Comparison of ENCODE assay signal across 8 cellular contexts in the genomic region with DNA sequence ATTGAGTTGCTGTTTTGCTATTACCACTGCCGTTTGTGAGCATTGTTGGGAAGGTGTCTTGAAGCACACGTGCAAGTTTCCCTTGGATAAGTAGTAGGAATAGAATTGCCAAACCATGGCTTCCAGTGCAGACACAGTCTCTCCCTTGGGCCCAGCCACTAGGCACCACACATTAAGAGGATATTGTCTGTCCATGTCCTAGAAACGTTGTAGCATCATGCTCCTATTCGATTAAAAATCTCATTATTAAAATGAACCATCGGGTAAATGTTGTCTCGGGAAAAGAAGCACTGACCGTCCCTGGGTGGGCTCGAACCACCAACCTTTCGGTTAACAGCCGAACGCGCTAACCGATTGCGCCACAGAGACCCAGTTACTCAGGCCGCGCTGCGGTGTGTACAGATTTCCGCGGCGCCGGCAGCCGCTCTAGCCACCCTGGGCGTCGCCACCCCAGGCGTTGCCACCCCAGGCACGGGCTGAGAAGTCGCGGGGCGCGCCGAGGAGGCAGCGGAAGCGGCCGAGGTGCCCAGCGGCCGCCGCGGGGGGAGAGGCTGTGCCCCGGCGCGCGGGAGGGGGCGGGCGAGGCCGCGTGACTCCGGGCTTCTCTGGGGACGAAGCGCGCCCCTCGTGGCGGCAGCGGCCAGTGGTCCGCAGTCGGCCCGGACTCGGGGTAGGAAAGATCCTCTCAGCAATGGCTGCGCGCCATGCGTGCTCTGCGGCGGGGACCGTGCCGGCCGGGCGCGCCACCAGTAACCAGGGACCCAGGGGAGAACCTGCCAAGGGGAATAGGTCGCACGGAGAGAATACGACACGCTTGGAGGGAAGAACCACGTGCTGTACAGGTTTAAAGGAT. TPM values are rescaled to one million over a fixed set of nuclear protein-coding genes. Genes with fewer than 3 reads are reported as not detected.
A peak's percentile ranks its signal among the peaks of the same experiment; 100 is the strongest.
DNase-seq lines count a peak whose midpoint lies in the region; ATAC-seq and TF ChIP-seq lines count a peak whose summit lies in the region.

No MANE protein-coding gene starts in this region.

- H3K4me3 ChIP-seq in coronary artery = peak overlapping the region; percentile 68

- peak; percentile 89 for ATAC-seq in GM19043 (IDR thresholded peaks at IDR 0.05; ENCODE audit: low read depth, unreplicated experiment)
- ATAC-seq in HG03378 (IDR thresholded peaks at IDR 0.05; ENCODE audit: unreplicated experiment) = peak; percentile 79
- peak; percentile 88 for ATAC-seq in left lobe of liver

- DNase-seq in Ammon's horn (ENCODE audit: low spot score) (peak; percentile 92), NCI-H524 treated with DMSO at 0.1 percent for 48 hours (lab: John Stamatoyannopoulos, UW) (peak; percentile 94), coronary artery (ENCODE audit: low spot score) (peak; percentile 89), left lobe of liver (ENCODE audit: low spot score) (peak; percentile 90)
- DNase-seq in activated CD4-positive, alpha-beta T cell treated with anti-CD3 and anti-CD28 coated beads for 48 hours = peak; percentile 94
- DNase-seq in stimulated activated CD4-positive, alpha-beta T cell treated with anti-CD3 and anti-CD28 coated beads, Interleukin-2, amount 100 ng/mL, for 4 hours (ENCODE audit: low read depth) = peak; percentile 81

- peak; percentile 41 for TF ChIP-seq CTCF in coronary artery (IDR thresholded peaks at IDR 0.05)

- peak overlapping the region; percentile 80 to 85 for H3K27ac ChIP-seq in coronary artery

RNA-seq across cellular contexts. Expression of a gene that starts 56.2 kb away (rescaled TPM):
- 7.4 TPM for total RNA-seq in left lobe of liver

Comparison
In these comparisons a context has a peak if more than half of its experiments do, and no peak if none do; other contexts are left out.
1. Peak in every context shown above with its lines: DNase-seq, ATAC-seq, H3K4me3 ChIP-seq and H3K27ac ChIP-seq.